21 cellular contexts compared by ENCODE assay signal in genomic region chr10:1394155-1394912, GRCh38.
"Had no signal": no experiment of that assay in that cellular context is flagged by ENCODE, and none has a peak within 500 bp of the region (broad histone marks: within the 10 kb centered on the region; RNA-seq: fewer than 3 reads in every experiment).

No MANE protein-coding gene starts in this region.

- H3K27me3 ChIP-seq: ascending aorta, neural progenitor cell, tibial nerve, uterus had no signal

- H3K27ac Mint-ChIP-seq: activated CD4-positive, alpha-beta memory T cell treated with anti-CD3 and anti-CD28 coated beads for 36 hours; activated CD4-positive, alpha-beta T cell treated with anti-CD3 and anti-CD28 coated beads for 36 hours; activated CD8-positive, alpha-beta memory T cell treated with anti-CD3 and anti-CD28 coated beads, Interleukin-2, amount 10 ng/mL, durations not matched to agents 7 days and 5 days; effector memory CD8-positive, alpha-beta T cell had no signal

- H3K27me3 Mint-ChIP-seq: activated CD4-positive, alpha-beta memory T cell treated with anti-CD3 and anti-CD28 coated beads for 36 hours; activated CD4-positive, alpha-beta T cell treated with anti-CD3 and anti-CD28 coated beads for 36 hours; activated CD8-positive, alpha-beta memory T cell treated with anti-CD3 and anti-CD28 coated beads, Interleukin-2, amount 10 ng/mL, durations not matched to agents 7 days and 5 days had no signal

- H3K9me3 ChIP-seq: ascending aorta, prostate gland, SJSA1, tibial nerve, uterus had no signal

- H3K4me3 ChIP-seq: ascending aorta, lung, neural progenitor cell, prostate gland, SJSA1, skin epidermis, tibial nerve, uterus had no signal

- H3K9me3 Mint-ChIP-seq: activated CD4-positive, alpha-beta memory T cell treated with anti-CD3 and anti-CD28 coated beads for 36 hours; effector memory CD8-positive, alpha-beta T cell had no signal

- H3K4me1 ChIP-seq: ascending aorta, neural progenitor cell, prostate gland, SJSA1, tibial nerve, uterus had no signal

- ATAC-seq: activated CD4-positive, alpha-beta T cell treated with anti-CD3 and anti-CD28 coated beads for 36 hours; activated CD8-positive, alpha-beta memory T cell treated with anti-CD3 and anti-CD28 coated beads, Interleukin-2, amount 10 ng/mL, durations not matched to agents 7 days and 5 days; effector memory CD8-positive, alpha-beta T cell; left colon; right cardiac atrium had no signal

- DNase-seq: activated CD4-positive, alpha-beta memory T cell treated with anti-CD3 and anti-CD28 coated beads for 36 hours; activated CD4-positive, alpha-beta T cell treated with anti-CD3 and anti-CD28 coated beads for 36 hours; activated CD8-positive, alpha-beta memory T cell treated with anti-CD3 and anti-CD28 coated beads, Interleukin-2, amount 10 ng/mL, durations not matched to agents 7 days and 5 days; activated naive CD4-positive, alpha-beta T cell treated with anti-CD3 and anti-CD28 coated beads, Interleukin-2, amount 50 U/mL, for 16 hours; activated T-cell treated with anti-CD3 and anti-CD28 coated beads, Interleukin-2, amount 50 U/mL, for 1 hour; cerebellar nuclear complex; dermis blood vessel endothelial cell; effector memory CD8-positive, alpha-beta T cell; foreskin fibroblast; hippocampal formation; left colon; midbrain; right cardiac atrium; uterus had no signal

- H3K4me3 Mint-ChIP-seq: activated CD4-positive, alpha-beta memory T cell treated with anti-CD3 and anti-CD28 coated beads for 36 hours; activated CD4-positive, alpha-beta T cell treated with anti-CD3 and anti-CD28 coated beads for 36 hours; activated CD8-positive, alpha-beta memory T cell treated with anti-CD3 and anti-CD28 coated beads, Interleukin-2, amount 10 ng/mL, durations not matched to agents 7 days and 5 days; effector memory CD8-positive, alpha-beta T cell; neural progenitor cell had no signal

- H3K36me3 ChIP-seq: ascending aorta, neural progenitor cell, prostate gland, SJSA1, tibial nerve, uterus had no signal

- H3K4me1 Mint-ChIP-seq: activated CD4-positive, alpha-beta T cell treated with anti-CD3 and anti-CD28 coated beads for 36 hours; activated CD8-positive, alpha-beta memory T cell treated with anti-CD3 and anti-CD28 coated beads, Interleukin-2, amount 10 ng/mL, durations not matched to agents 7 days and 5 days had no signal

- H3K36me3 Mint-ChIP-seq: activated CD4-positive, alpha-beta memory T cell treated with anti-CD3 and anti-CD28 coated beads for 36 hours; activated CD8-positive, alpha-beta memory T cell treated with anti-CD3 and anti-CD28 coated beads, Interleukin-2, amount 10 ng/mL, durations not matched to agents 7 days and 5 days; neural progenitor cell had no signal

- H3K27ac ChIP-seq: ascending aorta, neural progenitor cell, prostate gland, SJSA1, skin epidermis, tibial nerve, uterus had no signal
